1 cellular context compared by ENCODE assay signal in the genomic region with DNA sequence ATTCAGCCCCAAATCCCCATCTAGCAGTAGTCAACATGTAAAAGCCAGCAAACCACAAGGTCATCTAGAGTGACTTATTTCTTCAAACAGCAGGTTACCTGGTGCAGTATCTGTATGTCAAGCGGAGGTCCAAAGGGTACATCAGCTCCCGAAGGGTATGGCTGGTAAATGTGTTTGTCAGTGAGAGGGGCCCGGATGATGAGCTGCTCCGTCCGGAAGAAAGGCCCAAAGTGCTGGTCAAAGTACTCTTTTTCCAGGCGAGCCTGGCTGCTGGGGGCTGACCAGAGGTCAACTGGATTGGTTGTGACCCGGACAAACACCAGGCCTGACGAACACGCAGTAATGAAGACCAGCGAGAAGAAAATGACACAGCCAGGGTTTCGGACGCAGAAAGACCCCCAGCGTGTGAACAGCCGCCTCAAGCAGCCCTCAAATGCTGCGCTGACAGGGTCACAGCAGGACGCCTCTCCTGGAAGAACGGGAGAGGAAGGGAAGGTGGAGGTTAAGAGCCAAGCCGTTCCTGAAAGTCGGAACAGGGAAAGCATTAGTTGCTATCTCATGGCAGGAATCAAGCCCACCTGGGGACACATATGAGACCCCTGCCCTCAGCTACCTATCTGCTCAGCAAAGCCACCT.
TF ChIP-seq lines count a peak whose summit lies in the region.

No MANE protein-coding gene starts in this region.

TF ChIP-seq in HepG2, 621 proteins besides CTCF, POLR2A, EP300 and RAD21 (continued from another document and continues in another):
- TF ChIP-seq, protein P1, sequence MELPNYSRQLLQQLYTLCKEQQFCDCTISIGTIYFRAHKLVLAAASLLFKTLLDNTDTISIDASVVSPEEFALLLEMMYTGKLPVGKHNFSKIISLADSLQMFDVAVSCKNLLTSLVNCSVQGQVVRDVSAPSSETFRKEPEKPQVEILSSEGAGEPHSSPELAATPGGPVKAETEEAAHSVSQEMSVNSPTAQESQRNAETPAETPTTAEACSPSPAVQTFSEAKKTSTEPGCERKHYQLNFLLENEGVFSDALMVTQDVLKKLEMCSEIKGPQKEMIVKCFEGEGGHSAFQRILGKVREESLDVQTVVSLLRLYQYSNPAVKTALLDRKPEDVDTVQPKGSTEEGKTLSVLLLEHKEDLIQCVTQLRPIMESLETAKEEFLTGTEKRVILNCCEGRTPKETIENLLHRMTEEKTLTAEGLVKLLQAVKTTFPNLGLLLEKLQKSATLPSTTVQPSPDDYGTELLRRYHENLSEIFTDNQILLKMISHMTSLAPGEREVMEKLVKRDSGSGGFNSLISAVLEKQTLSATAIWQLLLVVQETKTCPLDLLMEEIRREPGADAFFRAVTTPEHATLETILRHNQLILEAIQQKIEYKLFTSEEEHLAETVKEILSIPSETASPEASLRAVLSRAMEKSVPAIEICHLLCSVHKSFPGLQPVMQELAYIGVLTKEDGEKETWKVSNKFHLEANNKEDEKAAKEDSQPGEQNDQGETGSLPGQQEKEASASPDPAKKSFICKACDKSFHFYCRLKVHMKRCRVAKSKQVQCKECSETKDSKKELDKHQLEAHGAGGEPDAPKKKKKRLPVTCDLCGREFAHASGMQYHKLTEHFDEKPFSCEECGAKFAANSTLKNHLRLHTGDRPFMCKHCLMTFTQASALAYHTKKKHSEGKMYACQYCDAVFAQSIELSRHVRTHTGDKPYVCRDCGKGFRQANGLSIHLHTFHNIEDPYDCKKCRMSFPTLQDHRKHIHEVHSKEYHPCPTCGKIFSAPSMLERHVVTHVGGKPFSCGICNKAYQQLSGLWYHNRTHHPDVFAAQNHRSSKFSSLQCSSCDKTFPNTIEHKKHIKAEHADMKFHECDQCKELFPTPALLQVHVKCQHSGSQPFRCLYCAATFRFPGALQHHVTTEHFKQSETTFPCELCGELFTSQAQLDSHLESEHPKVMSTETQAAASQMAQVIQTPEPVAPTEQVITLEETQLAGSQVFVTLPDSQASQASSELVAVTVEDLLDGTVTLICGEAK (IDR thresholded peaks at IDR 0.05), result no peak
- TF ChIP-seq, protein P1 (CRISPR knock-in tag; IDR thresholded peaks at IDR 0.05), result peak; percentile 44; the same call in 1 of the 2 replicates
- TF ChIP-seq, protein P2, sequence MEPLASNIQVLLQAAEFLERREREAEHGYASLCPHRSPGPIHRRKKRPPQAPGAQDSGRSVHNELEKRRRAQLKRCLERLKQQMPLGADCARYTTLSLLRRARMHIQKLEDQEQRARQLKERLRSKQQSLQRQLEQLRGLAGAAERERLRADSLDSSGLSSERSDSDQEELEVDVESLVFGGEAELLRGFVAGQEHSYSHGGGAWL (CRISPR knock-in tag; IDR thresholded peaks at IDR 0.05), result no peak
- TF ChIP-seq KMT2B (CRISPR knock-in tag; IDR thresholded peaks at IDR 0.05) (peak; percentile 73), NFIC (IDR thresholded peaks at IDR 0.05; ENCODE audit: low read length) (peak; percentile 54; the same call in 1 of the 2 replicates), HDAC1 (CRISPR knock-in tag; IDR thresholded peaks at IDR 0.05) (peak; percentile 93), TOPORS (CRISPR knock-in tag; IDR thresholded peaks at IDR 0.05) (peak; percentile 87), SALL1 (CRISPR knock-in tag; IDR thresholded peaks at IDR 0.05) (peak; percentile 99), ZNF772 (CRISPR knock-in tag; IDR thresholded peaks at IDR 0.05) (peak; percentile 65; the same call in 1 of the 2 replicates), SATB2 (CRISPR knock-in tag; IDR thresholded peaks at IDR 0.05) (no peak), ZNF674 (CRISPR knock-in tag; IDR thresholded peaks at IDR 0.05; ENCODE audit: low read depth) (no peak), RARA (CRISPR knock-in tag; IDR thresholded peaks at IDR 0.05) (peak; percentile 93; the same call in 1 of the 2 replicates), RFX1 (IDR thresholded peaks at IDR 0.05) (no peak), ZNF816 (CRISPR knock-in tag; IDR thresholded peaks at IDR 0.05; ENCODE audit: borderline replicate concordance) (peak; percentile 72; the same call in 1 of the 2 replicates), SOX13 (IDR thresholded peaks at IDR 0.05) (no peak), SOX13 (CRISPR knock-in tag; conservative IDR thresholded peaks at IDR 0.05 in 1 of 2, IDR thresholded peaks at IDR 0.05 in 1 of 2) (peak in 1 of 2 experiments; percentile 77; a peak in 2 of 4 replicates), SP5 (CRISPR knock-in tag; IDR thresholded peaks at IDR 0.05; ENCODE audit: borderline replicate concordance, low read depth) (0 out of 2 replicates have a peak, but pooled peaks have one; percentile 29), ZNF24 (IDR thresholded peaks at IDR 0.05) (peak; percentile 48; the same call in 1 of the 2 replicates), ZNF792 (CRISPR knock-in tag; IDR thresholded peaks at IDR 0.05) (peak; percentile 79)
- TF ChIP-seq, protein P3, sequence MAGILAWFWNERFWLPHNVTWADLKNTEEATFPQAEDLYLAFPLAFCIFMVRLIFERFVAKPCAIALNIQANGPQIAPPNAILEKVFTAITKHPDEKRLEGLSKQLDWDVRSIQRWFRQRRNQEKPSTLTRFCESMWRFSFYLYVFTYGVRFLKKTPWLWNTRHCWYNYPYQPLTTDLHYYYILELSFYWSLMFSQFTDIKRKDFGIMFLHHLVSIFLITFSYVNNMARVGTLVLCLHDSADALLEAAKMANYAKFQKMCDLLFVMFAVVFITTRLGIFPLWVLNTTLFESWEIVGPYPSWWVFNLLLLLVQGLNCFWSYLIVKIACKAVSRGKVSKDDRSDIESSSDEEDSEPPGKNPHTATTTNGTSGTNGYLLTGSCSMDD (CRISPR knock-in tag; IDR thresholded peaks at IDR 0.05), result no peak
- TF ChIP-seq, protein P4, sequence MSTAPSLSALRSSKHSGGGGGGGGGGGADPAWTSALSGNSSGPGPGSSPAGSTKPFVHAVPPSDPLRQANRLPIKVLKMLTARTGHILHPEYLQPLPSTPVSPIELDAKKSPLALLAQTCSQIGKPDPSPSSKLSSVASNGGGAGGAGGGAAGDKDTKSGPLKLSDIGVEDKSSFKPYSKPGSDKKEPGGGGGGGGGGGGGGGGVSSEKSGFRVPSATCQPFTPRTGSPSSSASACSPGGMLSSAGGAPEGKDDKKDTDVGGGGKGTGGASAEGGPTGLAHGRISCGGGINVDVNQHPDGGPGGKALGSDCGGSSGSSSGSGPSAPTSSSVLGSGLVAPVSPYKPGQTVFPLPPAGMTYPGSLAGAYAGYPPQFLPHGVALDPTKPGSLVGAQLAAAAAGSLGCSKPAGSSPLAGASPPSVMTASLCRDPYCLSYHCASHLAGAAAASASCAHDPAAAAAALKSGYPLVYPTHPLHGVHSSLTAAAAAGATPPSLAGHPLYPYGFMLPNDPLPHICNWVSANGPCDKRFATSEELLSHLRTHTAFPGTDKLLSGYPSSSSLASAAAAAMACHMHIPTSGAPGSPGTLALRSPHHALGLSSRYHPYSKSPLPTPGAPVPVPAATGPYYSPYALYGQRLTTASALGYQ (CRISPR knock-in tag; IDR thresholded peaks at IDR 0.05), result peak; percentile 78
- TF ChIP-seq, protein P5, sequence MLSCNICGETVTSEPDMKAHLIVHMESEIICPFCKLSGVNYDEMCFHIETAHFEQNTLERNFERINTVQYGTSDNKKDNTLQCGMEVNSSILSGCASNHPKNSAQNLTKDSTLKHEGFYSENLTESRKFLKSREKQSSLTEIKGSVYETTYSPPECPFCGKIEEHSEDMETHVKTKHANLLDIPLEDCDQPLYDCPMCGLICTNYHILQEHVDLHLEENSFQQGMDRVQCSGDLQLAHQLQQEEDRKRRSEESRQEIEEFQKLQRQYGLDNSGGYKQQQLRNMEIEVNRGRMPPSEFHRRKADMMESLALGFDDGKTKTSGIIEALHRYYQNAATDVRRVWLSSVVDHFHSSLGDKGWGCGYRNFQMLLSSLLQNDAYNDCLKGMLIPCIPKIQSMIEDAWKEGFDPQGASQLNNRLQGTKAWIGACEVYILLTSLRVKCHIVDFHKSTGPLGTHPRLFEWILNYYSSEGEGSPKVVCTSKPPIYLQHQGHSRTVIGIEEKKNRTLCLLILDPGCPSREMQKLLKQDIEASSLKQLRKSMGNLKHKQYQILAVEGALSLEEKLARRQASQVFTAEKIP (CRISPR knock-in tag; IDR thresholded peaks at IDR 0.05; ENCODE audit: borderline replicate concordance), result no peak
- TF ChIP-seq, protein P6, sequence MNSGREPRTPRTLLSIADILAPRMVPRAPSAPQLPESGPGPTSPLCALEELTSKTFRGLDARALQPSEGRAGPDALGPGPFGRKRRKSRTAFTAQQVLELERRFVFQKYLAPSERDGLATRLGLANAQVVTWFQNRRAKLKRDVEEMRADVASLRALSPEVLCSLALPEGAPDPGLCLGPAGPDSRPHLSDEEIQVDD (CRISPR knock-in tag; IDR thresholded peaks at IDR 0.05; ENCODE audit: borderline replicate concordance), result no peak
- TF ChIP-seq, protein P7, sequence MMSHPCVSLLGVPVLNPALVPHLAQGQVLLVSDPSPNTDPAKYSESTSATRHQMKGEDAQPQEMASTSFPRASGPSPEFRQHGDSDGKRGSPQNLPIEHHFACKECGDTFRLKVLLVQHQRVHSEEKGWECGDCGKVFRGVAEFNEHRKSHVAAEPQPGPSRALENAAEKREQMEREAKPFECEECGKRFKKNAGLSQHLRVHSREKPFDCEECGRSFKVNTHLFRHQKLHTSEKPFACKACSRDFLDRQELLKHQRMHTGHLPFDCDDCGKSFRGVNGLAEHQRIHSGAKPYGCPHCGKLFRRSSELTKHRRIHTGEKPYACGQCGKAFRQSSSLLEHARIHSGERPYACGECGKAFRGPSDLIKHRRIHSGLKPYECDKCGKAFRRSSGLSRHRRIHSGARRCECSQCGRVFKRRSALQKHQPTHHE (CRISPR knock-in tag; IDR thresholded peaks at IDR 0.05; ENCODE audit: borderline replicate concordance), result 0 out of 2 replicates have a peak, but pooled peaks have one; percentile 45
- TF ChIP-seq, protein P8, sequence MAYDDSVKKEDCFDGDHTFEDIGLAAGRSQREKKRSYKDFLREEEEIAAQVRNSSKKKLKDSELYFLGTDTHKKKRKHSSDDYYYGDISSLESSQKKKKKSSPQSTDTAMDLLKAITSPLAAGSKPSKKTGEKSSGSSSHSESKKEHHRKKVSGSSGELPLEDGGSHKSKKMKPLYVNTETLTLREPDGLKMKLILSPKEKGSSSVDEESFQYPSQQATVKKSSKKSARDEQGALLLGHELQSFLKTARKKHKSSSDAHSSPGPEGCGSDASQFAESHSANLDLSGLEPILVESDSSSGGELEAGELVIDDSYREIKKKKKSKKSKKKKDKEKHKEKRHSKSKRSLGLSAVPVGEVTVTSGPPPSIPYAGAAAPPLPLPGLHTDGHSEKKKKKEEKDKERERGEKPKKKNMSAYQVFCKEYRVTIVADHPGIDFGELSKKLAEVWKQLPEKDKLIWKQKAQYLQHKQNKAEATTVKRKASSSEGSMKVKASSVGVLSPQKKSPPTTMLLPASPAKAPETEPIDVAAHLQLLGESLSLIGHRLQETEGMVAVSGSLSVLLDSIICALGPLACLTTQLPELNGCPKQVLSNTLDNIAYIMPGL (CRISPR knock-in tag; IDR thresholded peaks at IDR 0.05; ENCODE audit: borderline replicate concordance in 1 of 2, low read depth in 1 of 2), result peak in 1 of 2 experiments; percentile 24; a peak in 1 of 4 replicates
- TF ChIP-seq, protein P9, sequence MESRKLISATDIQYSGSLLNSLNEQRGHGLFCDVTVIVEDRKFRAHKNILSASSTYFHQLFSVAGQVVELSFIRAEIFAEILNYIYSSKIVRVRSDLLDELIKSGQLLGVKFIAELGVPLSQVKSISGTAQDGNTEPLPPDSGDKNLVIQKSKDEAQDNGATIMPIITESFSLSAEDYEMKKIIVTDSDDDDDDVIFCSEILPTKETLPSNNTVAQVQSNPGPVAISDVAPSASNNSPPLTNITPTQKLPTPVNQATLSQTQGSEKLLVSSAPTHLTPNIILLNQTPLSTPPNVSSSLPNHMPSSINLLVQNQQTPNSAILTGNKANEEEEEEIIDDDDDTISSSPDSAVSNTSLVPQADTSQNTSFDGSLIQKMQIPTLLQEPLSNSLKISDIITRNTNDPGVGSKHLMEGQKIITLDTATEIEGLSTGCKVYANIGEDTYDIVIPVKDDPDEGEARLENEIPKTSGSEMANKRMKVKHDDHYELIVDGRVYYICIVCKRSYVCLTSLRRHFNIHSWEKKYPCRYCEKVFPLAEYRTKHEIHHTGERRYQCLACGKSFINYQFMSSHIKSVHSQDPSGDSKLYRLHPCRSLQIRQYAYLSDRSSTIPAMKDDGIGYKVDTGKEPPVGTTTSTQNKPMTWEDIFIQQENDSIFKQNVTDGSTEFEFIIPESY (CRISPR knock-in tag; IDR thresholded peaks at IDR 0.05), result no peak; the same call in 1 of the 2 replicates
- TF ChIP-seq, protein P10, sequence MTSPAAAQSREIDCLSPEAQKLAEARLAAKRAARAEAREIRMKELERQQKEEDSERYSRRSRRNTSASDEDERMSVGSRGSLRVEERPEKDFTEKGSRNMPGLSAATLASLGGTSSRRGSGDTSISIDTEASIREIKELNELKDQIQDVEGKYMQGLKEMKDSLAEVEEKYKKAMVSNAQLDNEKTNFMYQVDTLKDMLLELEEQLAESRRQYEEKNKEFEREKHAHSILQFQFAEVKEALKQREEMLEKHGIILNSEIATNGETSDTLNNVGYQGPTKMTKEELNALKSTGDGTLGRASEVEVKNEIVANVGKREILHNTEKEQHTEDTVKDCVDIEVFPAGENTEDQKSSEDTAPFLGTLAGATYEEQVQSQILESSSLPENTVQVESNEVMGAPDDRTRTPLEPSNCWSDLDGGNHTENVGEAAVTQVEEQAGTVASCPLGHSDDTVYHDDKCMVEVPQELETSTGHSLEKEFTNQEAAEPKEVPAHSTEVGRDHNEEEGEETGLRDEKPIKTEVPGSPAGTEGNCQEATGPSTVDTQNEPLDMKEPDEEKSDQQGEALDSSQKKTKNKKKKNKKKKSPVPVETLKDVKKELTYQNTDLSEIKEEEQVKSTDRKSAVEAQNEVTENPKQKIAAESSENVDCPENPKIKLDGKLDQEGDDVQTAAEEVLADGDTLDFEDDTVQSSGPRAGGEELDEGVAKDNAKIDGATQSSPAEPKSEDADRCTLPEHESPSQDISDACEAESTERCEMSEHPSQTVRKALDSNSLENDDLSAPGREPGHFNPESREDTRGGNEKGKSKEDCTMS (CRISPR knock-in tag; conservative IDR thresholded peaks at IDR 0.05), result no peak
